ENCODE assay signal across 29 cellular contexts in the genomic region with DNA sequence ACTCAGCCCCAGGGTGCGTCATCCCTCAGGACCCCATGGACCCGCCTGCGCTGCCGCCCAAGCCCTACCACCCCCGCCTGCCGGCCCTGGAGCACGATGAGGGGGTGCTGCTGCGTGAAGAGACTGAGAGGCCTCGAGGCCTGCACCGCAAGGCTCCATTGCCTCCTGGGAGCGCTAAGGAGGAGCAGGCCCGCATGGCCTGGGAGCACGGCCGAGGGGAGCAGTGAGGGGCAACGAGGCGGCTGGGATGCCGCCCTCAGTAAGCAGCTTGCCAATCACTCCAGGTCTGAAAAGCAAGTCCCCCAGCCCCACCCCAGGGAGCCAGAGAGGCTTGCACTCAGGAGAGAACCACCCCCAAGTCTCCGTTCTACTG.
"Had no signal": no experiment of that assay in that cellular context is flagged by ENCODE, and none has a peak within 500 bp of the region (broad histone marks: within the 10 kb centered on the region; RNA-seq: fewer than 3 reads in every experiment).

No MANE protein-coding gene starts in this region.

- H3K36me3 ChIP-seq: right atrium auricular region, right lobe of liver, thoracic aorta, tibial artery, upper lobe of right lung had no signal

- H3K36me3 Mint-ChIP-seq: mesothelial cell of epicardium, naive B cell, natural killer cell had no signal

- H3K4me3 Mint-ChIP-seq: mesothelial cell of epicardium; natural killer cell; nephron progenitor cell; stimulated activated memory B cell treated with anti-CD40 and anti-IgM and Interleukin-4, amounts not matched to agents 10 μg/mL and 1 μg/mL and 100 μg/mL, for 72 hours; stimulated activated naive CD8-positive, alpha-beta T cell treated with anti-CD3 and anti-CD28 coated beads, Interleukin-15, amount 100 ng/mL, for 72 hours had no signal

- H3K27ac ChIP-seq: lower lobe of right lung, parathyroid adenoma, right atrium auricular region, right lobe of liver, thoracic aorta, tibial artery, upper lobe of right lung had no signal

- H3K27ac Mint-ChIP-seq: mesothelial cell of epicardium; naive B cell; natural killer cell; nephron progenitor cell; progenitor cell of endocrine pancreas; stimulated activated memory B cell treated with anti-CD40 and anti-IgM and Interleukin-4, amounts not matched to agents 10 μg/mL and 1 μg/mL and 100 μg/mL, for 72 hours; stimulated activated naive CD8-positive, alpha-beta T cell treated with anti-CD3 and anti-CD28 coated beads, Interleukin-15, amount 100 ng/mL, for 72 hours had no signal

- H3K4me3 ChIP-seq: lower lobe of right lung, right atrium auricular region, right lobe of liver, smooth muscle cell, thoracic aorta, tibial artery, upper lobe of right lung had no signal

- ATAC-seq: left cardiac atrium; left lobe of liver; left ventricle myocardium superior; lower lobe of right lung; natural killer cell; right lobe of liver; stimulated activated memory B cell treated with anti-CD40 and anti-IgM and Interleukin-4, amounts not matched to agents 10 μg/mL and 1 μg/mL and 100 μg/mL, for 72 hours; stimulated activated naive CD8-positive, alpha-beta T cell treated with anti-CD3 and anti-CD28 coated beads, Interleukin-15, amount 100 ng/mL, for 72 hours; upper lobe of right lung had no signal

- H3K9me3 ChIP-seq: lower lobe of right lung, right atrium auricular region, right lobe of liver, thoracic aorta, tibial artery, upper lobe of right lung had no signal

- H3K9me3 Mint-ChIP-seq: mesothelial cell of epicardium; naive B cell; natural killer cell; nephron progenitor cell; stimulated activated memory B cell treated with anti-CD40 and anti-IgM and Interleukin-4, amounts not matched to agents 10 μg/mL and 1 μg/mL and 100 μg/mL, for 72 hours; stimulated activated naive CD8-positive, alpha-beta T cell treated with anti-CD3 and anti-CD28 coated beads, Interleukin-15, amount 100 ng/mL, for 72 hours had no signal

- DNase-seq: hippocampal formation; kidney glomerular epithelial cell; left cardiac atrium; left ventricle myocardium superior; lower lobe of right lung; mammary epithelial cell; mesenchymal stem cell; naive B cell; natural killer cell; nephron progenitor cell; nucleus accumbens; stimulated activated CD4-positive, alpha-beta T cell treated with anti-CD3 and anti-CD28 coated beads, Interleukin-1b, Interleukin-23, amount 100 ng/mL, for 48 hours; stimulated activated CD4-positive, alpha-beta T cell treated with anti-CD3 and anti-CD28 coated beads, Interleukin-2, amount 100 ng/mL, for 48 hours; stimulated activated CD4-positive, alpha-beta T cell treated with anti-CD3 and anti-CD28 coated beads, Interleukin-4, amount 100 ng/mL, for 4 hours; stimulated activated CD8-positive, alpha-beta memory T cell treated with anti-CD3 and anti-CD28 coated beads, Interleukin-4, amount 100 ng/mL, for 48 hours; stimulated activated naive CD4-positive, alpha-beta T cell treated with Interleukin-2 at 50 U/mL for 16 hours; stimulated activated naive CD8-positive, alpha-beta T cell treated with anti-CD3 and anti-CD28 coated beads, Interleukin-15, amount 100 ng/mL, for 72 hours; trophoblast cell; upper lobe of right lung had no signal

- H3K27me3 ChIP-seq: right atrium auricular region, right lobe of liver, tibial artery, upper lobe of right lung had no signal

- H3K27me3 Mint-ChIP-seq: progenitor cell of endocrine pancreas; stimulated activated naive CD8-positive, alpha-beta T cell treated with anti-CD3 and anti-CD28 coated beads, Interleukin-15, amount 100 ng/mL, for 72 hours had no signal
